13 cellular contexts compared by ENCODE assay signal in the genomic region with DNA sequence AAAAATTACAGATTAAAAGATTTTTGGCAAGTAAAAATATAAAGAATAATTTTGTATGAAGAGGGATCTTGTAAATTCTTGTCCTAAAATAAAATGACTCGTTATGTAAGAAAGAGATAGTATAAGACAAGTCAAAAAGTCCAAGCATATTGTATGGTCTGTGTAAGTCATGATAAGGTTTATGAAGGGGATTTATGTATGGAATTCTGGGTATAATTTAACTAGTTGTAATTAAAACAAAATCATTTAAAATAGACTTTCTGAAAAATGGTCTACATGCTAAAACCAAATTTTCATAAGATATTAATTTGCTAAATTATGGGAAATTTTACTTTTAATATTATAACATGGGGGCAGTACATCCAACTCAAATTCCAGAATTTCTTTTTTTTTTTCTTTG.
DNase-seq lines count a peak whose midpoint lies in the region; ATAC-seq, FAIRE-seq and TF ChIP-seq lines count a peak whose summit lies in the region.
"Had no signal": no experiment of that assay in that cellular context is flagged by ENCODE, and none has a peak within 500 bp of the region (broad histone marks: within the 10 kb centered on the region; RNA-seq: fewer than 3 reads in every experiment).

No MANE protein-coding gene starts in this region.

- H3K4me3 ChIP-seq in HEK293 (ENCODE audit: low read depth, low read length) (no peak overlapping the region), foreskin fibroblast (ENCODE audit: low read depth in 1 of 2, low read length in 2 of 2) (no peak overlapping the region)
- H3K4me3 ChIP-seq: BLaER1 had no signal

- FAIRE-seq in A204.1 (lab: Jason Lieb, UNC) = peak; percentile 89
- peak; percentile 46 for FAIRE-seq in TTC549 (lab: Jason Lieb, UNC)
- FAIRE-seq: H54 had no signal

- in situ Hi-C loops in ACHN (cut with HindIII; ENCODE audit: low pct_ligation_motif_present, low pct_unique_long_range_greater_than_20kb, low sequenced_read_pairs) = no loop called here

- no peak overlapping the region for H3K27ac ChIP-seq in HEK293 (ENCODE audit: extremely low read depth, low read depth, low read length)
- H3K27ac ChIP-seq: BLaER1 had no signal

- no peak for TF ChIP-seq CTCF in HEK293 (tag by site-specific recombination; IDR thresholded peaks at IDR 0.05)
- TF ChIP-seq CTCF in foreskin fibroblast (IDR thresholded peaks at IDR 0.05; ENCODE audit: low read depth, low read length) = no peak

- CTCF ChIA-PET in HEK293 (lab: Yijun Ruan, JAX) = interaction anchor here (1.8 kb wide), 1 partner anchor 17 kb away, joined by 4 read pairs; the partner anchor contains the start of gene PEX5

- H3K9me3 ChIP-seq in HEK293 (ENCODE audit: control insufficient read depth, insufficient read depth, low read depth, low read length) = no peaks in the 10 kb centered on the region

- POLR2A ChIA-PET in HEK293 (lab: Yijun Ruan, JAX) = no interaction called here

- DNase-seq in ACHN = peak; percentile 18
- DNase-seq in foreskin fibroblast = no peak
- DNase-seq: AML-193; CD8-positive, alpha-beta memory T cell; DND-41; KG1 had no signal

- H3K36me3 ChIP-seq in HEK293 (ENCODE audit: control insufficient read depth in 2 of 2, insufficient read depth in 1 of 2, low read length in 2 of 2) = no peaks in the 10 kb centered on the region

- ATAC-seq in HG02938 (IDR thresholded peaks at IDR 0.05; ENCODE audit: unreplicated experiment) (no peak), GM19351 (IDR thresholded peaks at IDR 0.05; ENCODE audit: unreplicated experiment) (no peak)

- H3K4me1 ChIP-seq in HEK293 (ENCODE audit: control insufficient read depth, insufficient read depth, low read length) = no peaks in the 10 kb centered on the region
- H3K4me1 ChIP-seq: BLaER1 had no signal

TF ChIP-seq in HEK293, 187 proteins besides CTCF, POLR2A, EP300 and RAD21:
- TF ChIP-seq PBX3 (CRISPR knock-in tag; IDR thresholded peaks at IDR 0.05) = no peak
- TF ChIP-seq ZNF626 (tag by site-specific recombination; IDR thresholded peaks at IDR 0.05) = peak; percentile 52; the same call in 1 of the 2 replicates
- peak; percentile 83; the same call in 1 of the 2 replicates for TF ChIP-seq MZF1 (tag by site-specific recombination; IDR thresholded peaks at IDR 0.05; ENCODE audit: borderline replicate concordance)
- TF ChIP-seq TRIM28 (IDR thresholded peaks at IDR 0.05; ENCODE audit: borderline replicate concordance, low read length) = peak; percentile 58; the same call in 1 of the 2 replicates
- TF ChIP-seq ZNF510 (tag by site-specific recombination; IDR thresholded peaks at IDR 0.05; ENCODE audit: insufficient replicate concordance) = peak; percentile 71
- no peak for TF ChIP-seq ZNF692 (tag by site-specific recombination; IDR thresholded peaks at IDR 0.05)
- TF ChIP-seq ZNF518A (tag by site-specific recombination; conservative IDR thresholded peaks at IDR 0.05; ENCODE audit: low read depth) = peak; percentile 37
- no peak for TF ChIP-seq ZNF76 (tag by site-specific recombination; IDR thresholded peaks at IDR 0.05; ENCODE audit: borderline replicate concordance, low read depth)
- TF ChIP-seq ZBTB44 (tag by site-specific recombination; IDR thresholded peaks at IDR 0.05) = no peak
- peak; percentile 98 for TF ChIP-seq SETDB1 (IDR thresholded peaks at IDR 0.05; ENCODE audit: insufficient read length, low read length)
